ENCODE assay signal across 21 cellular contexts in genomic region chr9:20404192-20404813, GRCh38.
"Had no signal": no experiment of that assay in that cellular context is flagged by ENCODE, and none has a peak within 500 bp of the region (broad histone marks: within the 10 kb centered on the region; RNA-seq: fewer than 3 reads in every experiment).

No MANE protein-coding gene starts in this region.

- H3K36me3 ChIP-seq: gastrocnemius medialis, ovary, spleen, thoracic aorta, transverse colon, vagina had no signal

- H3K9me3 Mint-ChIP-seq: natural killer cell; stimulated activated memory B cell treated with anti-CD40 and anti-IgM and Interleukin-4, amounts not matched to agents 10 μg/mL and 1 μg/mL and 100 μg/mL, for 72 hours; stimulated activated naive CD8-positive, alpha-beta T cell treated with anti-CD3 and anti-CD28 coated beads, Interleukin-15, Interleukin-2, amounts not matched to agents 100 ng/mL and 50 ng/mL, for 24 hours had no signal

- H3K27ac ChIP-seq: dorsolateral prefrontal cortex, epithelial cell of prostate, gastrocnemius medialis, ovary, psoas muscle, skin epidermis, spleen, thoracic aorta, transverse colon, vagina had no signal

- H3K27me3 ChIP-seq: dorsolateral prefrontal cortex, gastrocnemius medialis, ovary, spleen, transverse colon, vagina had no signal

- H3K4me1 ChIP-seq: gastrocnemius medialis, psoas muscle had no signal

- H3K27ac Mint-ChIP-seq: natural killer cell; stimulated activated memory B cell treated with anti-CD40 and anti-IgM and Interleukin-4, amounts not matched to agents 10 μg/mL and 1 μg/mL and 100 μg/mL, for 72 hours; stimulated activated naive CD8-positive, alpha-beta T cell treated with anti-CD3 and anti-CD28 coated beads, Interleukin-15, Interleukin-2, amounts not matched to agents 100 ng/mL and 50 ng/mL, for 24 hours had no signal

- H3K4me3 Mint-ChIP-seq: natural killer cell; stimulated activated memory B cell treated with anti-CD40 and anti-IgM and Interleukin-4, amounts not matched to agents 10 μg/mL and 1 μg/mL and 100 μg/mL, for 72 hours; stimulated activated naive CD8-positive, alpha-beta T cell treated with anti-CD3 and anti-CD28 coated beads, Interleukin-15, Interleukin-2, amounts not matched to agents 100 ng/mL and 50 ng/mL, for 24 hours had no signal

- H3K36me3 Mint-ChIP-seq: natural killer cell; stimulated activated memory B cell treated with anti-CD40 and anti-IgM and Interleukin-4, amounts not matched to agents 10 μg/mL and 1 μg/mL and 100 μg/mL, for 72 hours had no signal

- H3K4me3 ChIP-seq: dorsolateral prefrontal cortex, gastrocnemius medialis, ovary, psoas muscle, skin epidermis, spleen, thoracic aorta, transverse colon, vagina had no signal

- ATAC-seq: esophagus mucosa; gastrocnemius medialis; psoas muscle; right cardiac atrium; stimulated activated memory B cell treated with anti-CD40 and anti-IgM and Interleukin-4, amounts not matched to agents 10 μg/mL and 1 μg/mL and 100 μg/mL, for 72 hours had no signal

- H3K4me1 Mint-ChIP-seq: stimulated activated memory B cell treated with anti-CD40 and anti-IgM and Interleukin-4, amounts not matched to agents 10 μg/mL and 1 μg/mL and 100 μg/mL, for 72 hours had no signal

- DNase-seq: dorsolateral prefrontal cortex; effector CD4-positive, alpha-beta T cell; gastrocnemius medialis; head of caudate nucleus; mesenchymal stem cell; midbrain; natural killer cell; occipital lobe; ovary; psoas muscle; right cardiac atrium; spleen; stimulated activated CD4-positive, alpha-beta T cell treated with anti-CD3 and anti-CD28 coated beads, Interleukin-4, amount 100 ng/mL, for 4 hours; transverse colon had no signal

- H3K27me3 Mint-ChIP-seq: stimulated activated memory B cell treated with anti-CD40 and anti-IgM and Interleukin-4, amounts not matched to agents 10 μg/mL and 1 μg/mL and 100 μg/mL, for 72 hours; stimulated activated naive CD8-positive, alpha-beta T cell treated with anti-CD3 and anti-CD28 coated beads, Interleukin-15, Interleukin-2, amounts not matched to agents 100 ng/mL and 50 ng/mL, for 24 hours had no signal

- H3K9me3 ChIP-seq: gastrocnemius medialis, ovary, psoas muscle, spleen, thoracic aorta, transverse colon, vagina had no signal
